1 cellular context compared by ENCODE assay signal in genomic region chr20:45080867-45081616, GRCh38.
TF ChIP-seq lines count a peak whose summit lies in the region.

No MANE protein-coding gene starts in this region.

TF ChIP-seq in liver, 16 proteins besides CTCF, POLR2A, EP300 and RAD21 (continued from another document):
- no peak for TF ChIP-seq ZBTB33 (IDR thresholded peaks at IDR 0.05)
- TF ChIP-seq EGR1 (IDR thresholded peaks at IDR 0.05; ENCODE audit: low read depth in 2 of 2), result no peak
- no peak for TF ChIP-seq FOXA2 (IDR thresholded peaks at IDR 0.05)
- TF ChIP-seq JUND (IDR thresholded peaks at IDR 0.05), result no peak
- TF ChIP-seq, protein P1, sequence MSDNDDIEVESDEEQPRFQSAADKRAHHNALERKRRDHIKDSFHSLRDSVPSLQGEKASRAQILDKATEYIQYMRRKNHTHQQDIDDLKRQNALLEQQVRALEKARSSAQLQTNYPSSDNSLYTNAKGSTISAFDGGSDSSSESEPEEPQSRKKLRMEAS (IDR thresholded peaks at IDR 0.05), result no peak
